13 cellular contexts compared by ENCODE assay signal in genomic region chr2:64837116-64837704, GRCh38.
DNase-seq lines count a peak whose midpoint lies in the region; ATAC-seq, FAIRE-seq and TF ChIP-seq lines count a peak whose summit lies in the region.
"Had no signal": no experiment of that assay in that cellular context is flagged by ENCODE, and none has a peak within 500 bp of the region (broad histone marks: within the 10 kb centered on the region; RNA-seq: fewer than 3 reads in every experiment).

No MANE protein-coding gene starts in this region.

- H3K4me3 ChIP-seq in A549 (no peak overlapping the region), HCT116 (replicated peaks in 1 of 2; ENCODE audit: low read depth in 1 of 2, low read length in 2 of 2) (peak overlapping the region; percentile 10 to 20; a peak in 3 of 4 replicates), adipocyte (ENCODE audit: low read length) (no peak overlapping the region)

- H3K27ac ChIP-seq in A549 (peak overlapping the region; percentile 72 to 87), HCT116 (ENCODE audit: low read depth, low read length) (peak overlapping the region; percentile 97)

- H3K9me2 ChIP-seq in HCT116 (ENCODE audit: insufficient read depth), result no peaks in the 10 kb centered on the region

- ATAC-seq in A549 (peak; percentile 66 to 71), HCT116 (peak; percentile 35), HG03378 (IDR thresholded peaks at IDR 0.05; ENCODE audit: unreplicated experiment) (no peak)
- ATAC-seq: activated CD4-positive, alpha-beta T cell treated with anti-CD3 and anti-CD28 coated beads for 36 hours had no signal

- POLR2A ChIA-PET in A549 (lab: Yijun Ruan, JAX), result interaction anchor here (1.2 to 3.5 kb wide), 4 partner anchors 22 to 183 kb away, joined by 3 to 47 read pairs (median 16); partner anchors contain the start of gene SERTAD2
- POLR2A ChIA-PET in HCT116 (lab: Charles Lee), result interaction anchor here (0.9 to 5.6 kb wide), 11 partner anchors 8 to 188 kb away, joined by 3 to 47 read pairs (median 17); partner anchors contain the start of gene SERTAD2

- in situ Hi-C loops in G401 (cut with HindIII; ENCODE audit: low sequenced_read_pairs), result no loop called here

- no peak for TF ChIP-seq RAD21 in A549 (conservative IDR thresholded peaks at IDR 0.05 in 1 of 2, IDR thresholded peaks at IDR 0.05 in 1 of 2)
- TF ChIP-seq RAD21 in HCT116 (IDR thresholded peaks at IDR 0.05; ENCODE audit: low read depth), result no peak

- H2AFZ ChIP-seq in HCT116 (ENCODE audit: low read depth, low read length, poor library complexity, severe bottlenecking), result no peak overlapping the region

- intact Hi-C loops in HCT116 (cut with micrococcal nuclease), result no loop called here

- H3K4me1 ChIP-seq in A549 (peaks cover 54% of the 10 kb centered on the region), HCT116 (ENCODE audit: control insufficient read depth in 1 of 2, insufficient read depth in 2 of 2, low read length in 2 of 2) (peaks cover 81 to 99% of the 10 kb centered on the region in 2 experiments), adipocyte (ENCODE audit: control insufficient read depth, insufficient read depth, low read length) (peaks cover 56% of the 10 kb centered on the region)

- DNase-seq in A549 (ENCODE audit: low read depth in 1 of 2, low spot score in 1 of 2) (peak; percentile 65 to 83), HCT116 (ENCODE audit: low read depth, low spot score) (peak; percentile 72), adipocyte (ENCODE audit: low read depth) (peak; percentile 50), kidney tubule cell (ENCODE audit: low spot score) (peak; percentile 59), GM19240 (ENCODE audit: insufficient read length, low spot score) (no peak), G401 (ENCODE audit: low spot score) (no peak)
- DNase-seq in stimulated activated CD4-positive, alpha-beta T cell treated with anti-CD3 and anti-CD28 coated beads, Interleukin-4, amount 100 ng/mL, for 1 hour, result no peak
- DNase-seq: activated CD4-positive, alpha-beta T cell treated with anti-CD3 and anti-CD28 coated beads for 36 hours; activated gamma-delta T cell treated with Interleukin-2 at 50 U/mL for 16 hours; GOT3; NCI-H446 had no signal

- H4K20me1 ChIP-seq in HCT116 (ENCODE audit: insufficient read depth), result no peaks in the 10 kb centered on the region

- RAD21 ChIA-PET in HCT116 (lab: Charles Lee; ENCODE audit: low non-redundant PET in 1 of 2, low total read pairs in 2 of 2, uncharacterized antibody in 2 of 2, unreplicated experiment in 2 of 2), result interaction anchor here in 1 of 2 experiments (0.7 kb wide), 1 partner anchor 188 kb away, joined by 3 read pairs; no protein-coding TSS in a partner anchor

- CTCF ChIA-PET in A549 (lab: Yijun Ruan, JAX) (interaction anchor here (0.6 to 2.2 kb wide), 8 partner anchors 22 to 314 kb away, joined by 3 to 11 read pairs (median 4); no protein-coding TSS in a partner anchor), HCT116 (lab: Charles Lee) (interaction anchor here (1.2 to 2.3 kb wide), 3 partner anchors 22 to 191 kb away, joined by 3 to 15 read pairs (median 4); no protein-coding TSS in a partner anchor)

- no peak for TF ChIP-seq POLR2A in A549 (IDR thresholded peaks at IDR 0.05; ENCODE audit: low read length)
- TF ChIP-seq POLR2A in HCT116 (IDR thresholded peaks at IDR 0.05; ENCODE audit: borderline replicate concordance, extremely low read depth, insufficient read depth, insufficient read length), result peak; percentile 52

- H3K4me2 ChIP-seq in A549, result peak overlapping the region; percentile 68
- H3K4me2 ChIP-seq in HCT116 (ENCODE audit: low read length), result peak overlapping the region; percentile 78

- H3K9ac ChIP-seq in HCT116 (ENCODE audit: low read length) (peak overlapping the region; percentile 75), adipocyte (ENCODE audit: low read length) (peak overlapping the region; percentile 78)

- H3K36me3 ChIP-seq in HCT116 (ENCODE audit: control insufficient read depth in 1 of 2, insufficient read depth in 2 of 2, low read length in 2 of 2), result no peaks in the 10 kb centered on the region
- H3K36me3 ChIP-seq in adipocyte (ENCODE audit: control insufficient read depth, insufficient read depth, low read length, severe bottlenecking), result no peaks in the 10 kb centered on the region

- TF ChIP-seq CTCF in A549 (IDR thresholded peaks at IDR 0.05), result no peak
- TF ChIP-seq CTCF in HCT116 (IDR thresholded peaks at IDR 0.05 in 2 of 3, conservative IDR thresholded peaks at IDR 0.05 in 1 of 3; ENCODE audit: borderline replicate concordance in 1 of 3, insufficient read depth in 1 of 3, low read depth in 2 of 3, low read length in 2 of 3), result no peak

- WGBS in A549 (ENCODE audit: missing lambda C conversion rate), result 16% methylated on average over 10 of the region's 10 CpGs

- no peak for TF ChIP-seq EP300 in A549 (IDR thresholded peaks at IDR 0.05)

- no peak for FAIRE-seq in A549 (lab: Jason Lieb, UNC)
- FAIRE-seq: colon had no signal

- H3K27me3 ChIP-seq in HCT116 (ENCODE audit: insufficient read depth, low read length) (no peaks in the 10 kb centered on the region), adipocyte (replicated peaks; ENCODE audit: control insufficient read depth, insufficient read depth, low read length) (no peaks in the 10 kb centered on the region)

- no peaks in the 10 kb centered on the region for H3K9me3 ChIP-seq in A549
- no peaks in the 10 kb centered on the region for H3K9me3 ChIP-seq in HCT116 (ENCODE audit: control insufficient read depth in 1 of 2, insufficient read depth in 1 of 2, low read depth in 1 of 2, low read length in 2 of 2)
- H3K9me3 ChIP-seq in adipocyte (ENCODE audit: control insufficient read depth, low read length), result no peaks in the 10 kb centered on the region

- BruUV-seq in HCT116 (replicated peaks; lab: Mats Ljungman, UMichigan), result TSS peak; percentile 68

- H3K79me2 ChIP-seq in HCT116 (ENCODE audit: insufficient read depth, low read length), result no peaks in the 10 kb centered on the region

TF ChIP-seq in A549, 52 proteins besides CTCF, POLR2A, EP300 and RAD21 (continues in another document):
- no peak for TF ChIP-seq PHF8 (IDR thresholded peaks at IDR 0.05; ENCODE audit: borderline replicate concordance, low read depth)
- no peak for TF ChIP-seq NR3C1 (IDR thresholded peaks at IDR 0.05)
- no peak for TF ChIP-seq HOXA7 (CRISPR knock-in tag; IDR thresholded peaks at IDR 0.05)
- TF ChIP-seq RARB (CRISPR knock-in tag; IDR thresholded peaks at IDR 0.05), result no peak
- TF ChIP-seq RCOR1 (IDR thresholded peaks at IDR 0.05; ENCODE audit: low read depth, low read length), result no peak
- no peak for TF ChIP-seq RFX5 (IDR thresholded peaks at IDR 0.05)
- TF ChIP-seq MAX (IDR thresholded peaks at IDR 0.05), result peak; percentile 82
- 0 out of 2 replicates have a peak, but pooled peaks have one; percentile 15 for TF ChIP-seq ATOH8 (CRISPR knock-in tag; IDR thresholded peaks at IDR 0.05; ENCODE audit: low read depth)
- TF ChIP-seq BCL3 (IDR thresholded peaks at IDR 0.05), result no peak

TF ChIP-seq in HCT116, 20 proteins besides CTCF, POLR2A, EP300 and RAD21:
- TF ChIP-seq TCF7L2 (IDR thresholded peaks at IDR 0.05; ENCODE audit: borderline replicate concordance, extremely low read depth, insufficient read depth, insufficient read length), result peak; percentile 19
- TF ChIP-seq YY1 (IDR thresholded peaks at IDR 0.05; ENCODE audit: extremely low read depth, insufficient replicate concordance, low read depth, low read length), result no peak
- TF ChIP-seq EZH2phosphoT487 (IDR thresholded peaks at IDR 0.05; ENCODE audit: borderline replicate concordance), result no peak
- no peak for TF ChIP-seq CBX3 (IDR thresholded peaks at IDR 0.05; ENCODE audit: low read depth)
- TF ChIP-seq POLR2AphosphoS5 (IDR thresholded peaks at IDR 0.05; ENCODE audit: low read depth, low read length), result peak; percentile 67; the same call in 1 of the 2 replicates
- TF ChIP-seq SP1 (IDR thresholded peaks at IDR 0.05; ENCODE audit: low read depth), result no peak

Comparison
In these comparisons a context has a peak if more than half of its experiments do, and no peak if none do; other contexts are left out.
1. DNase-seq: peak in A549 (2 of 2), HCT116 (single experiment), adipocyte (single experiment) and kidney tubule cell (single experiment); none in GM19240 (single experiment), G401 (single experiment) and stimulated activated CD4-positive, alpha-beta T cell treated with anti-CD3 and anti-CD28 coated beads, Interleukin-4, amount 100 ng/mL, for 1 hour (single experiment).
2. H3K4me3 ChIP-seq: peak in HCT116 (2 of 2); none in A549 (single experiment) and adipocyte (single experiment).
3. Of the 6 proteins assayed by ChIP-seq in both A549 and HCT116: peak only in A549: MAX; only in HCT116: POLR2A; in both: none; in neither: 4.